In the genomic region with DNA sequence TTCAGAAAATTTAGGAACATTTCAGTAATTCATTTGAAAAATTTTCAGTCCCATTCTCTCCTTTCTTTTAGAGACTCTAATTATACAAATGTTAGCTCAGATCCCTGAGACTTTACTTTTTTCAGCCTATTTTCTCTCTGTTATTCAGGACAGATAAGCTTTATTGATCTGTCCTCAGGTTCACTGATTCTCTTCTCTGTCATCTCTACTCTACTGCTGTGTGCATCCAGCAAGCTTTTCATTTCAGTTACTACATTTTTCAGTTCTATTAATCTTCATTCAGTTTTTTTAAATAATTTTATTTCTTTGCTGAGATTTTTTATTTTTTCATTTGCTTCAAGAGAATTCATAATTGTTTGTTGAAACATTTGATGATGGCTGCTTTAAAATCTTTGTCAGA, we compare ENCODE assay signal across 30 cellular contexts. TPM values are rescaled to one million over a fixed set of nuclear protein-coding genes. Genes with fewer than 3 reads are reported as not detected.
DNase-seq lines count a peak whose midpoint lies in the region; ATAC-seq, FAIRE-seq and TF ChIP-seq lines count a peak whose summit lies in the region.
"Had no signal": no experiment of that assay in that cellular context is flagged by ENCODE, and none has a peak within 500 bp of the region (broad histone marks: within the 10 kb centered on the region; RNA-seq: fewer than 3 reads in every experiment).

No MANE protein-coding gene starts in this region.

- in situ Hi-C loops in HepG2 (cut with HindIII; ENCODE audit: extremely low pct_ligation_motif_present, low pct_unique_long_range_greater_than_20kb), result no loop called here

- H3K36me3 ChIP-seq in HepG2 (replicated peaks in 1 of 2; ENCODE audit: control insufficient read depth in 1 of 2, insufficient read depth in 2 of 2, low read length in 2 of 2), result no peaks in the 10 kb centered on the region
- no peaks in the 10 kb centered on the region for H3K36me3 ChIP-seq in right lobe of liver
- H3K36me3 ChIP-seq: BE2C; BLaER1; BLaER1 treated with 17β-estradiol and CSF1 and Interleukin-3, amounts not matched to agents 10 nM and 100 nM had no signal

- no peak for TF ChIP-seq CTCF in HepG2 (CRISPR knock-in tag; IDR thresholded peaks at IDR 0.05)
- no peak for TF ChIP-seq CTCF in right lobe of liver (IDR thresholded peaks at IDR 0.05)
- no peak for TF ChIP-seq CTCF in D721Med (IDR thresholded peaks at IDR 0.05; ENCODE audit: insufficient read depth, missing control alignments)

- TF ChIP-seq EP300 in HepG2 (IDR thresholded peaks at IDR 0.05; ENCODE audit: low read depth in 2 of 2, low read length in 2 of 2), result no peak
- TF ChIP-seq EP300 in HepG2 (CRISPR knock-in tag; IDR thresholded peaks at IDR 0.05; ENCODE audit: borderline replicate concordance), result no peak

- no peaks in the 10 kb centered on the region for H4K20me1 ChIP-seq in HepG2 (ENCODE audit: insufficient read depth, low read length)
- H4K20me1 ChIP-seq: BLaER1; BLaER1 treated with 17β-estradiol and CSF1 and Interleukin-3, amounts not matched to agents 10 nM and 100 nM had no signal

- no peaks in the 10 kb centered on the region for H3K9me3 ChIP-seq in HepG2 (ENCODE audit: low read length)
- H3K9me3 ChIP-seq in right lobe of liver, result no peaks in the 10 kb centered on the region
- H3K9me3 ChIP-seq: A549; BE2C; BLaER1; BLaER1 treated with 17β-estradiol and CSF1 and Interleukin-3, amounts not matched to agents 10 nM and 100 nM; Caco-2 had no signal

- intact Hi-C loops in HepG2 (cut with micrococcal nuclease; ENCODE audit: unreplicated experiment), result no loop called here
- intact Hi-C loops in right lobe of liver (cut with DNase I), result no loop called here

- H2AFZ ChIP-seq in HepG2 (ENCODE audit: low read length), result no peak overlapping the region

- H3K27me3 ChIP-seq in HepG2 (ENCODE audit: control insufficient read depth in 1 of 2, insufficient read depth in 2 of 2, low read length in 2 of 2) (no peaks in the 10 kb centered on the region; a peak in 1 of 5 replicates), right lobe of liver (no peaks in the 10 kb centered on the region)
- H3K27me3 ChIP-seq: BE2C; BLaER1; BLaER1 treated with 17β-estradiol and CSF1 and Interleukin-3, amounts not matched to agents 10 nM and 100 nM had no signal

- BruUV-seq in HepG2 (replicated peaks; lab: Mats Ljungman, UMichigan), result no TSS peak

- H3K27ac ChIP-seq in HepG2 (ENCODE audit: extremely low read length, insufficient read depth, low read length), result no peak overlapping the region
- H3K27ac ChIP-seq in right lobe of liver, result no peak overlapping the region
- H3K27ac ChIP-seq: 22Rv1; A549; BLaER1; BLaER1 treated with 17β-estradiol and CSF1 and Interleukin-3, amounts not matched to agents 10 nM and 100 nM; C4-2B had no signal

- H3K4me2 ChIP-seq in HepG2 (ENCODE audit: low read depth, low read length), result no peak overlapping the region
- H3K4me2 ChIP-seq: A549; BLaER1; BLaER1 treated with 17β-estradiol and CSF1 and Interleukin-3, amounts not matched to agents 10 nM and 100 nM had no signal

- H3K79me2 ChIP-seq in HepG2 (ENCODE audit: insufficient read depth, low read length), result no peaks in the 10 kb centered on the region

- ATAC-seq in HepG2 (no peak), right lobe of liver (no peak)
- ATAC-seq: A549; CD8-positive, alpha-beta T cell had no signal

- FAIRE-seq in HepG2 (lab: Jason Lieb, UNC) (no peak), D721Med (lab: Jason Lieb, UNC) (peak; percentile 48)
- FAIRE-seq: A204.1, A549 had no signal

- no peak overlapping the region for H3K4me3 ChIP-seq in HepG2 (replicated peaks in 1 of 3; ENCODE audit: insufficient read depth in 1 of 3, low read depth in 2 of 3, low read length in 3 of 3)
- no peak overlapping the region for H3K4me3 ChIP-seq in right lobe of liver
- H3K4me3 ChIP-seq: A549; BLaER1; BLaER1 treated with 17β-estradiol and CSF1 and Interleukin-3, amounts not matched to agents 10 nM and 100 nM had no signal

- no peak overlapping the region for H3K9ac ChIP-seq in HepG2 (ENCODE audit: insufficient read depth, low read depth, low read length)
- H3K9ac ChIP-seq: BLaER1; BLaER1 treated with 17β-estradiol and CSF1 and Interleukin-3, amounts not matched to agents 10 nM and 100 nM had no signal

- DNase-seq in HepG2 (ENCODE audit: low spot score) (no peak), right lobe of liver (no peak), D721Med (ENCODE audit: insufficient read length, low spot score) (no peak), DMS53 treated with DMSO at 0.1 percent for 48 hours (lab: John Stamatoyannopoulos, UW; ENCODE audit: unreplicated experiment) (no peak)
- DNase-seq: 8988T; ACHN; AML-193; BE2C; C1 segment of cervical spinal cord; Caco-2; Calu3; CD4-positive, alpha-beta memory T cell; CD4-positive, alpha-beta T cell; CD4-positive, CD25-positive, alpha-beta regulatory T cell; CD8-positive, alpha-beta memory T cell; CD8-positive, alpha-beta T cell; COR-L47; DMS 273 treated with DMSO at 0.1 percent for 48 hours; DMS153; DMS53; DMS79; DMS79 treated with DMSO at 0.1 percent for 48 hours; DND-41; EL had no signal

- TF ChIP-seq RAD21 in HepG2 (CRISPR knock-in tag; IDR thresholded peaks at IDR 0.05), result no peak

- H3K4me1 ChIP-seq in HepG2 (ENCODE audit: insufficient read depth, low read length), result no peaks in the 10 kb centered on the region
- no peaks in the 10 kb centered on the region for H3K4me1 ChIP-seq in right lobe of liver
- H3K4me1 ChIP-seq: A549, BE2C, Caco-2 had no signal

- CTCF ChIA-PET in HepG2 (lab: Yijun Ruan, JAX; ENCODE audit: low intra/inter-chr PET ratio, low total read pairs), result no interaction called here

- no peak for TF ChIP-seq POLR2A in HepG2 (IDR thresholded peaks at IDR 0.05; ENCODE audit: insufficient read depth in 1 of 2, low read depth in 2 of 2, low read length in 2 of 2)
- TF ChIP-seq POLR2A in right lobe of liver (IDR thresholded peaks at IDR 0.05), result no peak

- POLR2A ChIA-PET in HepG2 (lab: Yijun Ruan, JAX), result no interaction called here

TF ChIP-seq in HepG2, 621 proteins besides CTCF, POLR2A, EP300 and RAD21:
- peak; percentile 99 for TF ChIP-seq ZNF160 (CRISPR knock-in tag; IDR thresholded peaks at IDR 0.05)
- no peak for TF ChIP-seq FLYWCH1 (CRISPR knock-in tag; IDR thresholded peaks at IDR 0.05)

RNA-seq across cellular contexts. Expression of a gene that starts 22.1 kb away (rescaled TPM):
- total RNA-seq in HepG2 (2016; rRNA removed; fragmentation: Illumina TruSeq; extraction: Trizol) (46.4 and 63.8 TPM in 2 replicates), right lobe of liver (10 to 100 TPM; 15.2 to 27.2 (median 19.6) TPM)
- 47.1 and 55.5 TPM in 2 replicates for total RNA-seq in HepG2 (2016; cell fraction: cytosol; rRNA removed; fragmentation: Illumina TruSeq; extraction: Trizol; ENCODE audit: low read depth)
- 46.1 and 65.7 TPM in 2 replicates for total RNA-seq in HepG2 (2016; cell fraction: insoluble cytoplasmic fraction; rRNA removed; fragmentation: Illumina TruSeq; extraction: Trizol)
- total RNA-seq in HepG2 (2016; cell fraction: membrane; rRNA removed; fragmentation: Illumina TruSeq; extraction: Trizol), result 24.9 and 32.7 TPM in 2 replicates
- total RNA-seq in HepG2 (2016; cell fraction: nucleus; rRNA removed; fragmentation: Illumina TruSeq; extraction: Trizol), result 58.3 and 59.7 TPM in 2 replicates
- polyA plus RNA-seq in HepG2 (2011; rRNA removed), result 32.6 and 42.8 TPM in 2 replicates
- 19.9 and 27.2 TPM in 2 replicates for polyA plus RNA-seq in HepG2 (2011; cell fraction: cytosol; rRNA removed)
- polyA plus RNA-seq in HepG2 (2011; cell fraction: nucleus; rRNA removed), result 17.0 and 18.4 TPM in 2 replicates
- 32.6 and 41.7 TPM in 2 replicates for polyA plus RNA-seq in HepG2 (2012)
- 3.2 and 3.4 TPM in 2 replicates for polyA plus RNA-seq in HepG2 (2016; cell fraction: cytosol; fragmentation: Illumina TruSeq; extraction: Trizol; ENCODE audit: low read depth)
- 40.4 and 42.0 TPM in 2 replicates for polyA plus RNA-seq in HepG2 (2016; cell fraction: insoluble cytoplasmic fraction; fragmentation: Illumina TruSeq; extraction: Trizol; ENCODE audit: low read depth)
- polyA plus RNA-seq in HepG2 (2016; cell fraction: membrane; fragmentation: Illumina TruSeq; extraction: Trizol; ENCODE audit: low read depth), result 6.5 and 8.6 TPM in 2 replicates
- 29.9 and 39.2 TPM in 2 replicates for polyA plus RNA-seq in HepG2 (2016; cell fraction: nucleus; fragmentation: Illumina TruSeq; extraction: Trizol; ENCODE audit: insufficient read depth, low read depth)
- polyA minus RNA-seq in HepG2 (2011; rRNA and poly(A)+ RNA removed; ENCODE audit: low replicate concordance), result 19.9 and 24.3 TPM in 2 replicates
- polyA minus RNA-seq in HepG2 (2011; cell fraction: cytosol; rRNA and poly(A)+ RNA removed), result 24.6 and 30.2 TPM in 2 replicates
- 141 and 156 TPM in 2 replicates for polyA minus RNA-seq in HepG2 (2011; cell fraction: nucleus; rRNA and poly(A)+ RNA removed)
